ENCODE assay signal across 9 cellular contexts in genomic region chr3:179438836-179439235, GRCh38. TPM values are rescaled to one million over a fixed set of nuclear protein-coding genes. Genes with fewer than 3 reads are reported as not detected.
DNase-seq lines count a peak whose midpoint lies in the region; ATAC-seq and TF ChIP-seq lines count a peak whose summit lies in the region.
"Had no signal": no experiment of that assay in that cellular context is flagged by ENCODE, and none has a peak within 500 bp of the region (broad histone marks: within the 10 kb centered on the region; RNA-seq: fewer than 3 reads in every experiment).

No MANE protein-coding gene starts in this region.

- H3K27ac Mint-ChIP-seq in IgD-negative memory B cell (peak overlapping the region; percentile 82 to 94 (median 84)), Calu3 (ENCODE audit: unreplicated experiment) (no peak overlapping the region)
- no peak overlapping the region for H3K27ac Mint-ChIP-seq in naive thymus-derived CD4-positive, alpha-beta T cell

- no peaks in the 10 kb centered on the region for H3K36me3 ChIP-seq in naive thymus-derived CD4-positive, alpha-beta T cell (ENCODE audit: control insufficient read depth in 2 of 3, insufficient read depth in 3 of 3, low read length in 3 of 3)
- H3K36me3 ChIP-seq: WERI-Rb-1 had no signal

- H3K4me3 ChIP-seq in naive thymus-derived CD4-positive, alpha-beta T cell (ENCODE audit: low read length): no peak overlapping the region

- no peak for TF ChIP-seq CTCF in Calu3 (IDR thresholded peaks at IDR 0.05; ENCODE audit: unreplicated experiment)

- intact Hi-C loops in naive thymus-derived CD4-positive, alpha-beta T cell (cut with micrococcal nuclease): no loop called here
- intact Hi-C loops in Calu3 (cut with micrococcal nuclease; ENCODE audit: unreplicated experiment): no loop called here

- H3K27me3 Mint-ChIP-seq in IgD-negative memory B cell: no peaks in the 10 kb centered on the region
- H3K27me3 Mint-ChIP-seq in naive thymus-derived CD4-positive, alpha-beta T cell: peaks cover 3 to 8% (median 3%) of the 10 kb centered on the region in 5 donors
- no peaks in the 10 kb centered on the region for H3K27me3 Mint-ChIP-seq in Calu3 (ENCODE audit: unreplicated experiment)

- POLR2A ChIA-PET in naive thymus-derived CD4-positive, alpha-beta T cell (lab: Charles Lee): no interaction called here

- BruUV-seq in Calu3 (replicated peaks; lab: Mats Ljungman, UMichigan): no TSS peak

- DNase-seq in GM19238 (ENCODE audit: insufficient read length, low spot score): peak; percentile 10
- DNase-seq in naive thymus-derived CD4-positive, alpha-beta T cell: no peak
- DNase-seq in HuH-7 (ENCODE audit: low spot score): no peak
- no peak for DNase-seq in Calu3
- no peak for DNase-seq in NCI-H345 (lab: John Stamatoyannopoulos, UW)
- DNase-seq: WERI-Rb-1 had no signal

- peaks cover 15 to 21% (median 19%) of the 10 kb centered on the region in 3 donors for H3K4me1 Mint-ChIP-seq in IgD-negative memory B cell
- peaks cover 0 to 4% (median 0%) of the 10 kb centered on the region in 7 donors for H3K4me1 Mint-ChIP-seq in naive thymus-derived CD4-positive, alpha-beta T cell
- no peaks in the 10 kb centered on the region for H3K4me1 Mint-ChIP-seq in Calu3 (ENCODE audit: low read depth, unreplicated experiment)

- H3K27me3 ChIP-seq in naive thymus-derived CD4-positive, alpha-beta T cell (ENCODE audit: control insufficient read depth in 2 of 2, insufficient read depth in 2 of 2, low read length in 2 of 2): no peaks in the 10 kb centered on the region

- no peaks in the 10 kb centered on the region for H3K9me3 Mint-ChIP-seq in IgD-negative memory B cell
- H3K9me3 Mint-ChIP-seq in naive thymus-derived CD4-positive, alpha-beta T cell: no peaks in the 10 kb centered on the region
- H3K9me3 Mint-ChIP-seq in Calu3 (ENCODE audit: low read depth, unreplicated experiment): no peaks in the 10 kb centered on the region
- H3K9me3 Mint-ChIP-seq: naive thymus-derived CD8-positive, alpha-beta T cell had no signal

- H3K4me3 Mint-ChIP-seq in IgD-negative memory B cell (peak overlapping the region; percentile 45 to 87 (median 67)), Calu3 (ENCODE audit: low read depth, unreplicated experiment) (no peak overlapping the region)
- no peak overlapping the region for H3K4me3 Mint-ChIP-seq in naive thymus-derived CD4-positive, alpha-beta T cell

- no peaks in the 10 kb centered on the region for H3K4me1 ChIP-seq in naive thymus-derived CD4-positive, alpha-beta T cell (ENCODE audit: control insufficient read depth in 2 of 2, insufficient read depth in 2 of 2, low read length in 2 of 2)

- peaks cover 2% of the 10 kb centered on the region for H3K36me3 Mint-ChIP-seq in IgD-negative memory B cell
- no peaks in the 10 kb centered on the region for H3K36me3 Mint-ChIP-seq in naive thymus-derived CD4-positive, alpha-beta T cell
- H3K36me3 Mint-ChIP-seq in Calu3 (ENCODE audit: insufficient read depth, unreplicated experiment): no peaks in the 10 kb centered on the region
- H3K36me3 Mint-ChIP-seq: naive thymus-derived CD8-positive, alpha-beta T cell had no signal

- no peak overlapping the region for H3K27ac ChIP-seq in naive thymus-derived CD4-positive, alpha-beta T cell (ENCODE audit: low read depth, low read length)
- H3K27ac ChIP-seq: WERI-Rb-1 had no signal

- no peaks in the 10 kb centered on the region for H3K9me3 ChIP-seq in naive thymus-derived CD4-positive, alpha-beta T cell (ENCODE audit: control insufficient read depth in 2 of 3, low read length in 3 of 3)

- CTCF ChIA-PET in naive thymus-derived CD4-positive, alpha-beta T cell (lab: Charles Lee): no interaction called here
- CTCF ChIA-PET in Calu3 (lab: Charles Lee): no interaction called here

- peak; percentile 81 for ATAC-seq in HG02610 (IDR thresholded peaks at IDR 0.05; ENCODE audit: unreplicated experiment)
- peak; percentile 47 for ATAC-seq in naive thymus-derived CD4-positive, alpha-beta T cell

RNA-seq across cellular contexts. Expression of gene GNB4, which starts 12.4 kb away (rescaled TPM):
- polyA plus RNA-seq in IgD-negative memory B cell: 15.3 TPM
- 10 to 100 TPM in 2 of 5 experiments, 1 to 10 TPM in 3; 1.1 to 11.3 (median 2.1) TPM for total RNA-seq in naive thymus-derived CD4-positive, alpha-beta T cell
- polyA plus RNA-seq in naive thymus-derived CD4-positive, alpha-beta T cell: under 1 TPM; 0.12 to 0.24 TPM
- total RNA-seq in Calu3 (2022): 22.6 and 24.0 TPM in 2 replicates

Comparison
In these comparisons a context has a peak if more than half of its experiments do, and no peak if none do; other contexts are left out.
1. H3K27ac Mint-ChIP-seq: peak in IgD-negative memory B cell (3 of 3); none in naive thymus-derived CD4-positive, alpha-beta T cell (0 of 9) and Calu3 (single experiment).
2. H3K4me3 Mint-ChIP-seq: peak in IgD-negative memory B cell (4 of 4); none in naive thymus-derived CD4-positive, alpha-beta T cell (0 of 10) and Calu3 (single experiment).